Comparison of ENCODE assay signal across 22 cellular contexts in the genomic region with DNA sequence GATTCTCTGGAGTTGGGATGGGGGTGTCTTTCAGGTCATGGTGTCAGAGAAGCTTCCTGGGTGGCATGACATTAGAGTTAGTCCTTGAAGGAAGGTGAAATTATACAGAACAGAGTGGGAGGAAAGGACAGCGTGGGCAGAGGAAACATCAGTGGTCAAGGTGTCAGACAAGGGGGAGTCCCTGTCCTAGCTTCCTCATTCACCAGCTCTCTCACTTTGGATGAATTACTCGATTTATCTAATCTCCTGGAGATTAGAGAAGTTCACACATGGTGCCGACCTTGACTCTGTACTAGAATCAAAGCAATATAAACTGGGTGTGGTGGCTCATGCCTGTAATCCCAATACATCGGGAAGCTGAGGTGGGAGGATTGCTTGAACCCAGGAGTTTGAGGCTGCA.
DNase-seq lines count a peak whose midpoint lies in the region; ATAC-seq lines count a peak whose summit lies in the region.
"Had no signal": no experiment of that assay in that cellular context is flagged by ENCODE, and none has a peak within 500 bp of the region (broad histone marks: within the 10 kb centered on the region; RNA-seq: fewer than 3 reads in every experiment).

No MANE protein-coding gene starts in this region.

- no peaks in the 10 kb centered on the region for H3K9me3 Mint-ChIP-seq in activated naive CD8-positive, alpha-beta T cell treated with anti-CD3 and anti-CD28 coated beads, Interleukin-2, amount 50 U/mL, for 24 hours
- H3K9me3 Mint-ChIP-seq in activated naive CD8-positive, alpha-beta T cell treated with anti-CD3 and anti-CD28 coated beads for 36 hours = no peaks in the 10 kb centered on the region
- no peaks in the 10 kb centered on the region for H3K9me3 Mint-ChIP-seq in natural killer cell treated with Interleukin-12 subunit alpha and Interleukin-12 subunit beta and Interleukin-15 and Interleukin-18, amount 100 ng/mL, for 72 hours
- H3K9me3 Mint-ChIP-seq: CD8-positive, alpha-beta memory T cell; H9 had no signal

- peak; percentile 50 for ATAC-seq in activated naive CD8-positive, alpha-beta T cell treated with anti-CD3 and anti-CD28 coated beads, Interleukin-2, amount 50 U/mL, for 24 hours
- ATAC-seq in HG03442 (IDR thresholded peaks at IDR 0.05; ENCODE audit: unreplicated experiment) = peak; percentile 79
- ATAC-seq in natural killer cell treated with Interleukin-12 subunit alpha and Interleukin-12 subunit beta and Interleukin-15 and Interleukin-18, amount 100 ng/mL, for 72 hours = peak; percentile 68 to 84
- ATAC-seq: Panc1 had no signal

- no peak overlapping the region for H3K27ac Mint-ChIP-seq in activated naive CD8-positive, alpha-beta T cell treated with anti-CD3 and anti-CD28 coated beads, Interleukin-2, amount 50 U/mL, for 24 hours
- no peak overlapping the region for H3K27ac Mint-ChIP-seq in activated naive CD8-positive, alpha-beta T cell treated with anti-CD3 and anti-CD28 coated beads for 36 hours
- peak overlapping the region in 1 of 2 donors; percentile 9 for H3K27ac Mint-ChIP-seq in natural killer cell treated with Interleukin-12 subunit alpha and Interleukin-12 subunit beta and Interleukin-15 and Interleukin-18, amount 100 ng/mL, for 72 hours
- H3K27ac Mint-ChIP-seq: H9, HFFc6 had no signal

- H3K4me1 Mint-ChIP-seq in activated naive CD8-positive, alpha-beta T cell treated with anti-CD3 and anti-CD28 coated beads, Interleukin-2, amount 50 U/mL, for 24 hours = peaks cover 18% of the 10 kb centered on the region
- peaks cover 19% of the 10 kb centered on the region for H3K4me1 Mint-ChIP-seq in activated naive CD8-positive, alpha-beta T cell treated with anti-CD3 and anti-CD28 coated beads for 36 hours
- H3K4me1 Mint-ChIP-seq in natural killer cell treated with Interleukin-12 subunit alpha and Interleukin-12 subunit beta and Interleukin-15 and Interleukin-18, amount 100 ng/mL, for 72 hours (ENCODE audit: low read depth in 2 of 2) = peaks cover 18 to 19% of the 10 kb centered on the region in 2 donors

- H3K27me3 Mint-ChIP-seq in activated naive CD8-positive, alpha-beta T cell treated with anti-CD3 and anti-CD28 coated beads, Interleukin-2, amount 50 U/mL, for 24 hours = peaks cover 5% of the 10 kb centered on the region
- peaks cover 21% of the 10 kb centered on the region for H3K27me3 Mint-ChIP-seq in activated naive CD8-positive, alpha-beta T cell treated with anti-CD3 and anti-CD28 coated beads for 36 hours
- peaks cover 26 to 45% of the 10 kb centered on the region in 2 donors for H3K27me3 Mint-ChIP-seq in natural killer cell treated with Interleukin-12 subunit alpha and Interleukin-12 subunit beta and Interleukin-15 and Interleukin-18, amount 100 ng/mL, for 72 hours

- H3K36me3 Mint-ChIP-seq in activated naive CD8-positive, alpha-beta T cell treated with anti-CD3 and anti-CD28 coated beads, Interleukin-2, amount 50 U/mL, for 24 hours (ENCODE audit: low read depth) = no peaks in the 10 kb centered on the region
- H3K36me3 Mint-ChIP-seq in activated naive CD8-positive, alpha-beta T cell treated with anti-CD3 and anti-CD28 coated beads for 36 hours = no peaks in the 10 kb centered on the region
- no peaks in the 10 kb centered on the region for H3K36me3 Mint-ChIP-seq in natural killer cell treated with Interleukin-12 subunit alpha and Interleukin-12 subunit beta and Interleukin-15 and Interleukin-18, amount 100 ng/mL, for 72 hours

- DNase-seq in activated naive CD8-positive, alpha-beta T cell treated with anti-CD3 and anti-CD28 coated beads, Interleukin-2, amount 50 U/mL, for 24 hours = peak; percentile 17
- no peak for DNase-seq in activated naive CD8-positive, alpha-beta T cell treated with anti-CD3 and anti-CD28 coated beads for 36 hours
- peak; percentile 63 for DNase-seq in natural killer cell treated with Interleukin-12 subunit alpha and Interleukin-12 subunit beta and Interleukin-15 and Interleukin-18, amount 100 ng/mL, for 72 hours (ENCODE audit: low spot score)
- DNase-seq in cerebellar cortex (ENCODE audit: low spot score) (no peak), COLO668 (lab: John Stamatoyannopoulos, UW; ENCODE audit: unreplicated experiment) (no peak)
- no peak for DNase-seq in activated T-cell treated with anti-CD3 and anti-CD28 coated beads, Interleukin-2, amount 50 U/mL, for 1 hour
- DNase-seq: CD8-positive, alpha-beta memory T cell; GM23248; H9; HFFc6; IMR-90; NCI-H1105; NCI-H2081; NCI-H2171; NCI-H345; NCI-H524; NCI-H774; NK-92 treated with Interleukin-12 subunit alpha and Interleukin-12 subunit beta, amount 100 ng/mL, for 24 hours; SIG-M5; SK-N-SH had no signal

- no peak overlapping the region for H3K4me3 Mint-ChIP-seq in activated naive CD8-positive, alpha-beta T cell treated with anti-CD3 and anti-CD28 coated beads, Interleukin-2, amount 50 U/mL, for 24 hours
- H3K4me3 Mint-ChIP-seq in activated naive CD8-positive, alpha-beta T cell treated with anti-CD3 and anti-CD28 coated beads for 36 hours = no peak overlapping the region
- H3K4me3 Mint-ChIP-seq in natural killer cell treated with Interleukin-12 subunit alpha and Interleukin-12 subunit beta and Interleukin-15 and Interleukin-18, amount 100 ng/mL, for 72 hours = peak overlapping the region; percentile 40
- H3K4me3 Mint-ChIP-seq: H9, HFFc6 had no signal

Comparison
In these comparisons a context has a peak if more than half of its experiments do, and no peak if none do; other contexts are left out.
1. DNase-seq: peak in activated naive CD8-positive, alpha-beta T cell treated with anti-CD3 and anti-CD28 coated beads, Interleukin-2, amount 50 U/mL, for 24 hours (single experiment) and natural killer cell treated with Interleukin-12 subunit alpha and Interleukin-12 subunit beta and Interleukin-15 and Interleukin-18, amount 100 ng/mL, for 72 hours (single experiment); none in activated naive CD8-positive, alpha-beta T cell treated with anti-CD3 and anti-CD28 coated beads for 36 hours (single experiment), cerebellar cortex (single experiment), COLO668 (single experiment) and activated T-cell treated with anti-CD3 and anti-CD28 coated beads, Interleukin-2, amount 50 U/mL, for 1 hour (single experiment).
2. Peak in every context shown above with its lines, with median percentiles within 50 percentile points of each other: ATAC-seq.